9 cellular contexts compared by ENCODE assay signal in genomic region chr9:130433168-130433946, GRCh38. TPM values are rescaled to one million over a fixed set of nuclear protein-coding genes. Genes with fewer than 3 reads are reported as not detected.
A peak's percentile ranks its signal among the peaks of the same experiment; 100 is the strongest.
DNase-seq lines count a peak whose midpoint lies in the region; ATAC-seq and TF ChIP-seq lines count a peak whose summit lies in the region.
"Had no signal": no experiment of that assay in that cellular context is flagged by ENCODE, and none has a peak within 500 bp of the region (broad histone marks: within the 10 kb centered on the region; RNA-seq: fewer than 3 reads in every experiment).

No MANE protein-coding gene starts in this region.

- TF ChIP-seq POLR2A in upper lobe of left lung (IDR thresholded peaks at IDR 0.05) = no peak

- no peak overlapping the region for H3K27ac Mint-ChIP-seq in endothelial cell (ENCODE audit: unreplicated experiment)
- no peak overlapping the region for H3K27ac Mint-ChIP-seq in naive thymus-derived CD4-positive, alpha-beta T cell
- H3K27ac Mint-ChIP-seq: activated naive CD4-positive, alpha-beta T cell treated with anti-CD3 and anti-CD28 coated beads, Interleukin-2, amount 50 U/mL, for 24 hours had no signal

- H3K4me3 ChIP-seq in naive thymus-derived CD4-positive, alpha-beta T cell (ENCODE audit: low read length) = no peak overlapping the region
- peak overlapping the region in 3 of 4 donors; percentile 21 to 42 (median 34) for H3K4me3 ChIP-seq in upper lobe of left lung
- no peak overlapping the region for H3K4me3 ChIP-seq in MG63

- H3K9me3 ChIP-seq in naive thymus-derived CD4-positive, alpha-beta T cell (ENCODE audit: control insufficient read depth in 2 of 3, low read length in 3 of 3) = no peaks in the 10 kb centered on the region
- H3K9me3 ChIP-seq in upper lobe of left lung = peaks cover 0 to 12% (median 3%) of the 10 kb centered on the region in 4 donors
- no peaks in the 10 kb centered on the region for H3K9me3 ChIP-seq in MG63

- CTCF ChIA-PET in naive thymus-derived CD4-positive, alpha-beta T cell (lab: Charles Lee) = no interaction called here

- WGBS in upper lobe of left lung, 2 donors = 0 to 8% methylated on average over 3 to 34 of the region's 92 CpGs

- H3K36me3 Mint-ChIP-seq in endothelial cell (ENCODE audit: low read depth, unreplicated experiment) = peaks cover 4% of the 10 kb centered on the region
- H3K36me3 Mint-ChIP-seq in naive thymus-derived CD4-positive, alpha-beta T cell = no peaks in the 10 kb centered on the region
- H3K36me3 Mint-ChIP-seq: activated naive CD4-positive, alpha-beta T cell treated with anti-CD3 and anti-CD28 coated beads, Interleukin-2, amount 50 U/mL, for 24 hours had no signal

- POLR2A ChIA-PET in naive thymus-derived CD4-positive, alpha-beta T cell (lab: Charles Lee) = no interaction called here

- no peaks in the 10 kb centered on the region for H3K27me3 ChIP-seq in naive thymus-derived CD4-positive, alpha-beta T cell (ENCODE audit: control insufficient read depth in 2 of 2, insufficient read depth in 2 of 2, low read length in 2 of 2)
- H3K27me3 ChIP-seq in upper lobe of left lung = peaks cover 0 to 15% (median 6%) of the 10 kb centered on the region in 4 donors
- no peaks in the 10 kb centered on the region for H3K27me3 ChIP-seq in MG63

- peak; percentile 68 for DNase-seq in activated effector memory CD4-positive, alpha-beta T cell treated with anti-CD3 and anti-CD28 coated beads, Interleukin-2, amount 50 U/mL, for 16 hours
- DNase-seq in activated effector memory CD4-positive, alpha-beta T cell treated with Interleukin-2 at 50 U/mL for 16 hours = no peak
- DNase-seq in SW480 (ENCODE audit: low spot score) (peak; percentile 62), endothelial cell (ENCODE audit: low spot score) (peak; percentile 75), upper lobe of left lung (peak in 1 of 2 donors; percentile 90), MG63 (no peak)
- DNase-seq in naive thymus-derived CD4-positive, alpha-beta T cell = peak in 1 of 9 donors; percentile 51

- H3K27ac ChIP-seq in naive thymus-derived CD4-positive, alpha-beta T cell (ENCODE audit: low read depth, low read length) = no peak overlapping the region
- no peak overlapping the region for H3K27ac ChIP-seq in upper lobe of left lung

- intact Hi-C loops in naive thymus-derived CD4-positive, alpha-beta T cell (cut with micrococcal nuclease) = no loop called here

- no peaks in the 10 kb centered on the region for H3K36me3 ChIP-seq in naive thymus-derived CD4-positive, alpha-beta T cell (ENCODE audit: control insufficient read depth in 2 of 3, insufficient read depth in 3 of 3, low read length in 3 of 3)
- H3K36me3 ChIP-seq in upper lobe of left lung = no peaks in the 10 kb centered on the region
- H3K36me3 ChIP-seq in MG63 = no peaks in the 10 kb centered on the region

- no peaks in the 10 kb centered on the region for H3K4me1 ChIP-seq in naive thymus-derived CD4-positive, alpha-beta T cell (ENCODE audit: control insufficient read depth in 2 of 2, insufficient read depth in 2 of 2, low read length in 2 of 2)
- H3K4me1 ChIP-seq in upper lobe of left lung = peaks cover 5 to 12% (median 9%) of the 10 kb centered on the region in 4 donors

- no peak overlapping the region for H3K4me3 Mint-ChIP-seq in endothelial cell (ENCODE audit: unreplicated experiment)
- peak overlapping the region in 6 of 10 donors; percentile 3 to 62 (median 38) for H3K4me3 Mint-ChIP-seq in naive thymus-derived CD4-positive, alpha-beta T cell

- TF ChIP-seq CTCF in endothelial cell (IDR thresholded peaks at IDR 0.05; ENCODE audit: unreplicated experiment) (peak; percentile 81), upper lobe of left lung (IDR thresholded peaks at IDR 0.05) (peak; percentile 51 to 92 (median 85))

- H3K9me3 Mint-ChIP-seq in endothelial cell (ENCODE audit: unreplicated experiment) = no peaks in the 10 kb centered on the region
- peaks cover 0 to 3% (median 0%) of the 10 kb centered on the region in 11 donors for H3K9me3 Mint-ChIP-seq in naive thymus-derived CD4-positive, alpha-beta T cell
- H3K9me3 Mint-ChIP-seq: activated naive CD4-positive, alpha-beta T cell treated with anti-CD3 and anti-CD28 coated beads, Interleukin-2, amount 50 U/mL, for 24 hours had no signal

- ATAC-seq in naive thymus-derived CD4-positive, alpha-beta T cell = peak; percentile 67
- ATAC-seq in upper lobe of left lung (ENCODE audit: low FRiP score in 2 of 2) = peak; percentile 17 to 82
- ATAC-seq in GM18520 (IDR thresholded peaks at IDR 0.05; ENCODE audit: unreplicated experiment) = no peak

- TF ChIP-seq EP300 in upper lobe of left lung (IDR thresholded peaks at IDR 0.05) = no peak

- H3K27me3 Mint-ChIP-seq in endothelial cell (ENCODE audit: unreplicated experiment) = peaks cover 11% of the 10 kb centered on the region
- peaks cover 36 to 61% (median 41%) of the 10 kb centered on the region in 5 donors for H3K27me3 Mint-ChIP-seq in naive thymus-derived CD4-positive, alpha-beta T cell

- H3K4me1 Mint-ChIP-seq in endothelial cell (ENCODE audit: unreplicated experiment) = no peaks in the 10 kb centered on the region
- H3K4me1 Mint-ChIP-seq in naive thymus-derived CD4-positive, alpha-beta T cell = peaks cover 0 to 6% (median 0%) of the 10 kb centered on the region in 7 donors
- H3K4me1 Mint-ChIP-seq: activated naive CD4-positive, alpha-beta T cell treated with anti-CD3 and anti-CD28 coated beads, Interleukin-2, amount 50 U/mL, for 24 hours had no signal

RNA-seq across cellular contexts. Expression of gene ASS1, which starts 11.4 kb away (rescaled TPM):
- total RNA-seq in endothelial cell (ENCODE audit: unreplicated experiment) (3.1 TPM), upper lobe of left lung (100 to 1,000 TPM in 1 of 6 donors, 10 to 100 TPM in 5; 31.4 to 104 (median 66.3) TPM)
- 1 to 10 TPM in 1 of 5 experiments, under 1 TPM in 1, not detected in 3; 0.50 to 5.8 TPM for total RNA-seq in naive thymus-derived CD4-positive, alpha-beta T cell
- not detected for polyA plus RNA-seq in naive thymus-derived CD4-positive, alpha-beta T cell
- total RNA-seq in MG63 (2014; rRNA removed; shearing (Covaris generic); ENCODE audit: low replicate concordance) = 536 and 752 TPM in 2 replicates

Comparison
In these comparisons a context has a peak if more than half of its experiments do, and no peak if none do; other contexts are left out.
1. DNase-seq: peak in activated effector memory CD4-positive, alpha-beta T cell treated with anti-CD3 and anti-CD28 coated beads, Interleukin-2, amount 50 U/mL, for 16 hours (single experiment), SW480 (single experiment) and endothelial cell (single experiment); none in activated effector memory CD4-positive, alpha-beta T cell treated with Interleukin-2 at 50 U/mL for 16 hours (single experiment) and MG63 (single experiment).
2. H3K4me3 ChIP-seq: peak in upper lobe of left lung (3 of 4); none in naive thymus-derived CD4-positive, alpha-beta T cell (single experiment) and MG63 (single experiment).